In the genomic region with DNA sequence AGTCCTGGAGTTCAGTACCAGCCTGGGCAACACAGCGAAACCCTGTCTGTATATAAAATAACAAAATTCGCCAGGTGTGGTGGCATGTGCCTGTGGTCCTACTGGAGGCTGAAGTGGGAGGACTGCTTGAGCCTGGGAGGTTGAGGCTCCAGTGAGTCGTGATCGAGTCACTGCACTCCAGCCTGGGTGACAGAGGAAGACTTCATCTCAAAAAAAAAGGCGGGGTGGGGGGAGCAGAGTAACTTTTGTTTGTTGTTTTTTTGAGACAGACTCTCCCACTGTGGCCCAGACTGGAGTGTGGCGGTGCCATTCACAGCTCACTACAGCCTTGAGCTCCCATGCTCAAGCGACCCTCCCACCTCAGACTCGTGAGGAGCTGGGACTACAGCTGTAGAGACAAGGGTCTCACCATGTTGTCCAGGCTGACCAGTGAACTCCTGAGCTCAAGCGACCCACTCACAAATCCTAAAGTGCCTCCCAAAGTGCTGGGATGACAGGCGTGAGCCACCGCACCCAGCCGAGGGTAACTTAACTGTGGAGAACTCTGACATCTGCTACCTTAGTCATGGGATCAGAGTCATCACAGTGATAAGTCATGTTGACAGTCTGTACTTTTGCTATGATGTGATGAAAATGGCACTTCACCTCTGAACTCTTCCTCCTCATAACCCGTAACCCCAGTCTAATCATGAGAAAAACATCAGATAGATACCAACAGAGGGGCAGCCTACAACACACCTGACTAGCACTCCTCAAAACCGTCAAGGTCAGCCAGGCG, we compare ENCODE assay signal across 1 cellular context.
TF ChIP-seq lines count a peak whose summit lies in the region.

No MANE protein-coding gene starts in this region.

TF ChIP-seq in liver, 16 proteins besides CTCF, POLR2A, EP300 and RAD21 (continued from another document):
- TF ChIP-seq, protein P1, sequence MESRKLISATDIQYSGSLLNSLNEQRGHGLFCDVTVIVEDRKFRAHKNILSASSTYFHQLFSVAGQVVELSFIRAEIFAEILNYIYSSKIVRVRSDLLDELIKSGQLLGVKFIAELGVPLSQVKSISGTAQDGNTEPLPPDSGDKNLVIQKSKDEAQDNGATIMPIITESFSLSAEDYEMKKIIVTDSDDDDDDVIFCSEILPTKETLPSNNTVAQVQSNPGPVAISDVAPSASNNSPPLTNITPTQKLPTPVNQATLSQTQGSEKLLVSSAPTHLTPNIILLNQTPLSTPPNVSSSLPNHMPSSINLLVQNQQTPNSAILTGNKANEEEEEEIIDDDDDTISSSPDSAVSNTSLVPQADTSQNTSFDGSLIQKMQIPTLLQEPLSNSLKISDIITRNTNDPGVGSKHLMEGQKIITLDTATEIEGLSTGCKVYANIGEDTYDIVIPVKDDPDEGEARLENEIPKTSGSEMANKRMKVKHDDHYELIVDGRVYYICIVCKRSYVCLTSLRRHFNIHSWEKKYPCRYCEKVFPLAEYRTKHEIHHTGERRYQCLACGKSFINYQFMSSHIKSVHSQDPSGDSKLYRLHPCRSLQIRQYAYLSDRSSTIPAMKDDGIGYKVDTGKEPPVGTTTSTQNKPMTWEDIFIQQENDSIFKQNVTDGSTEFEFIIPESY (IDR thresholded peaks at IDR 0.05) = no peak
- TF ChIP-seq FOXA2 (IDR thresholded peaks at IDR 0.05) (no peak), TAF1 (conservative IDR thresholded peaks at IDR 0.05) (no peak), HNF4A (conservative IDR thresholded peaks at IDR 0.05) (no peak)
- TF ChIP-seq, protein P2, sequence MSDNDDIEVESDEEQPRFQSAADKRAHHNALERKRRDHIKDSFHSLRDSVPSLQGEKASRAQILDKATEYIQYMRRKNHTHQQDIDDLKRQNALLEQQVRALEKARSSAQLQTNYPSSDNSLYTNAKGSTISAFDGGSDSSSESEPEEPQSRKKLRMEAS (IDR thresholded peaks at IDR 0.05) = no peak
TF ChIP-seq in liver: peak in this region for 0.
